ENCODE assay signal across 11 cellular contexts in genomic region chr9:14198544-14199510, GRCh38.
DNase-seq lines count a peak whose midpoint lies in the region; TF ChIP-seq lines count a peak whose summit lies in the region.
"Had no signal": no experiment of that assay in that cellular context is flagged by ENCODE, and none has a peak within 500 bp of the region (broad histone marks: within the 10 kb centered on the region; RNA-seq: fewer than 3 reads in every experiment).

No MANE protein-coding gene starts in this region.

- H3K4me3 ChIP-seq in WERI-Rb-1 (ENCODE audit: low read depth, low read length) (no peak overlapping the region), A673 (ENCODE audit: low read depth, low read length, poor library complexity, severe bottlenecking) (no peak overlapping the region)

- intact Hi-C loops in A673 (cut with micrococcal nuclease; ENCODE audit: unreplicated experiment): no loop called here

- DNase-seq in COR-L47 (lab: John Stamatoyannopoulos, UW): peak; percentile 61
- peak; percentile 30 for DNase-seq in WERI-Rb-1
- peak; percentile 76 for DNase-seq in globus pallidus (ENCODE audit: low spot score)
- DNase-seq in occipital lobe (lab: John Stamatoyannopoulos, UW): peak; percentile 10
- no peak for DNase-seq in stimulated activated naive CD4-positive, alpha-beta T cell (lab: John Stamatoyannopoulos, UW)
- no peak for DNase-seq in GM19238 (ENCODE audit: insufficient read length, low spot score)
- no peak for DNase-seq in osteocyte (ENCODE audit: extremely low spot score, unreplicated experiment)
- DNase-seq in A673 (ENCODE audit: low spot score): no peak
- DNase-seq: activated gamma-delta T cell treated with Interleukin-2 at 50 U/mL for 16 hours, kidney, SIG-M5 had no signal

- H3K4me1 Mint-ChIP-seq in osteocyte (ENCODE audit: unreplicated experiment): peaks cover 25% of the 10 kb centered on the region

- TF ChIP-seq CTCF in WERI-Rb-1 (IDR thresholded peaks at IDR 0.05; ENCODE audit: low read depth, low read length): no peak
- TF ChIP-seq CTCF in osteocyte (IDR thresholded peaks at IDR 0.05): no peak
- no peak for TF ChIP-seq CTCF in A673 (conservative IDR thresholded peaks at IDR 0.05; ENCODE audit: low read depth, low read length)

- H3K4me1 ChIP-seq in A673 (ENCODE audit: insufficient read depth, low read length, poor library complexity, severe bottlenecking): peaks cover 27% of the 10 kb centered on the region

- H3K36me3 ChIP-seq in WERI-Rb-1: no peaks in the 10 kb centered on the region
- no peaks in the 10 kb centered on the region for H3K36me3 ChIP-seq in A673 (ENCODE audit: insufficient read depth, low read length, poor library complexity, severe bottlenecking)

- H3K4me3 Mint-ChIP-seq in osteocyte (ENCODE audit: unreplicated experiment): no peak overlapping the region

- H3K27me3 ChIP-seq in WERI-Rb-1 (ENCODE audit: insufficient read depth, low read depth, severe bottlenecking): no peaks in the 10 kb centered on the region
- H3K27me3 ChIP-seq in A673 (replicated peaks; ENCODE audit: insufficient read depth, low read depth, low read length, poor library complexity): no peaks in the 10 kb centered on the region

- CTCF ChIA-PET in A673 (lab: Charles Lee): no interaction called here

- no peaks in the 10 kb centered on the region for H3K9me3 ChIP-seq in WERI-Rb-1 (ENCODE audit: severe bottlenecking)
- no peaks in the 10 kb centered on the region for H3K9me3 ChIP-seq in A673 (ENCODE audit: low read depth, low read length, poor library complexity, severe bottlenecking)

- BruUV-seq in A673 (replicated peaks; lab: Mats Ljungman, UMichigan): no TSS peak

- H3K9me3 Mint-ChIP-seq in osteocyte (ENCODE audit: unreplicated experiment): no peaks in the 10 kb centered on the region

- H3K27ac Mint-ChIP-seq in osteocyte (ENCODE audit: unreplicated experiment): no peak overlapping the region

- H3K27ac ChIP-seq in WERI-Rb-1 (no peak overlapping the region), A673 (ENCODE audit: low read depth, low read length, poor library complexity, severe bottlenecking) (no peak overlapping the region)

- POLR2A ChIA-PET in A673 (lab: Charles Lee; ENCODE audit: low non-redundant PET): interaction anchor here (0.7 kb wide), 1 partner anchor 76 kb away, joined by 4 read pairs; no protein-coding TSS in a partner anchor

- H3K36me3 Mint-ChIP-seq in osteocyte (ENCODE audit: unreplicated experiment): no peaks in the 10 kb centered on the region

- no peaks in the 10 kb centered on the region for H3K27me3 Mint-ChIP-seq in osteocyte (ENCODE audit: unreplicated experiment)

Comparison
In these comparisons a context has a peak if more than half of its experiments do, and no peak if none do; other contexts are left out.
1. DNase-seq: peak in COR-L47 (single experiment), WERI-Rb-1 (single experiment), globus pallidus (single experiment) and occipital lobe (single experiment); none in stimulated activated naive CD4-positive, alpha-beta T cell (0 of 6), GM19238 (single experiment), osteocyte (single experiment) and A673 (single experiment).